Comparison of ENCODE assay signal across 21 cellular contexts in the genomic region with DNA sequence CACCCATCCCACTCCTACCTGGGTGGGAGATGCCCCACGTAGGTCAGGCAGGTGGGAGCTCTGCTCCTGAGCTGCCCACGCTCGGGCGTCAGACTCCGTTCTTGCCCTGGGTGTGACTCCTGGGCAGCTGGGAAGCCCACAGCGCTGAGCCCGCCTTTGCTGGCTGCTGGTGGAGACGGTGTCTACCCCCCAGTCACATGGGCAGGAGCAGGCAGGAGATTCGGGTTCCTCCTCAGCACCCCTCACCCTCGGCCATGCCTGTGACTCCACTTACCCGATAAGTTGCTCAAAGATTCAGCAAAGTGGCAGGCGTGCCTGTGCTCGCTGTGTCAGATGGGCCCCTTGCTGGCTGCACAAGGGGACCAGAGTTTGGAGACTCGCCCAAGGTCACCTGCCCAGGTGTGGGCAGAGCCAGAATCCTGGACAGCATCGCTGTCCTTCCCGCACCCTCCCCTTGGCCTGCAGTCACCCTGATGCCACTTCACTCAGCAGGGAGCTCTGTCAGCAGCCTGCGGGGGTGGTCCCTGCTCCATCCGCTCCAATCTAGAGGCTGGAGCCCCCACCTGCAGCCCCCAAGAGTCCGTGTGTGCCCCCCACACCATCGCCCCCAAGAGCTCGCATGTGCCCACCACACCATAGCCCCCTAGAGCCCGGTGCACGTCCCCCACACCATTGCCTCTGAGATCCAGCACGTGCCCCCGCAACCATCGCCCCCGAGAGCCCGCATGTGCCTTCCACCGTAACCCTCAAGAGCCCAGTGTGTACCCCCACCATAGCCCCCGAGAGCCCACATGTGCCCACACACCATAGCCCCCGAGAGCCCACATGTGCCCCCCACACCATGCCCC. TPM values are rescaled to one million over a fixed set of nuclear protein-coding genes. Genes with fewer than 3 reads are reported as not detected.
DNase-seq lines count a peak whose midpoint lies in the region; ATAC-seq and TF ChIP-seq lines count a peak whose summit lies in the region.
"Had no signal": no experiment of that assay in that cellular context is flagged by ENCODE, and none has a peak within 500 bp of the region (broad histone marks: within the 10 kb centered on the region; RNA-seq: fewer than 3 reads in every experiment).

No MANE protein-coding gene starts in this region.

- H3K4me1 ChIP-seq in RWPE2 (ENCODE audit: insufficient read depth, poor library complexity, severe bottlenecking): no peaks in the 10 kb centered on the region

- no peaks in the 10 kb centered on the region for H3K36me3 Mint-ChIP-seq in osteocyte (ENCODE audit: unreplicated experiment)

- peak; percentile 1 for DNase-seq in GM03348 (ENCODE audit: low spot score)
- peak; percentile 51 for DNase-seq in RWPE2 (ENCODE audit: low spot score)
- peak; percentile 6 for DNase-seq in iPS-NIHi7 (ENCODE audit: extremely low spot score)
- DNase-seq in osteocyte (ENCODE audit: extremely low spot score, unreplicated experiment): peak; percentile 73
- DNase-seq in superior temporal gyrus (ENCODE audit: extremely low spot score): no peak
- no peak for DNase-seq in COR-L47 (lab: John Stamatoyannopoulos, UW)
- no peak for DNase-seq in EL
- DNase-seq: C1 segment of cervical spinal cord, DMS 273 treated with DMSO at 0.1 percent for 48 hours, GF-D8, IMR-90, Karpas-422, MG63, NCI-H1092 treated with DMSO at 0.1 percent for 48 hours, NCI-H2227 treated with DMSO at 0.1 percent for 48 hours, NCI-H524, Right ventricle myocardium superior had no signal

- H3K27ac Mint-ChIP-seq in osteocyte (ENCODE audit: unreplicated experiment): no peak overlapping the region

- H3K36me3 ChIP-seq in RWPE2 (ENCODE audit: low read depth): no peaks in the 10 kb centered on the region
- H3K36me3 ChIP-seq: MG63 had no signal

- ATAC-seq in RWPE2 (ENCODE audit: low read depth) (no peak), esophagus mucosa (no peak)
- ATAC-seq: Panc1 had no signal

- H3K4me3 ChIP-seq in RWPE2 (ENCODE audit: severe bottlenecking): no peak overlapping the region
- H3K4me3 ChIP-seq: MG63 had no signal

- H3K27me3 ChIP-seq in RWPE2 (ENCODE audit: insufficient read depth, poor library complexity, severe bottlenecking): no peaks in the 10 kb centered on the region
- H3K27me3 ChIP-seq: MG63 had no signal

- no peaks in the 10 kb centered on the region for H3K27me3 Mint-ChIP-seq in osteocyte (ENCODE audit: unreplicated experiment)

- H3K4me3 Mint-ChIP-seq in osteocyte (ENCODE audit: unreplicated experiment): no peak overlapping the region

- no peaks in the 10 kb centered on the region for H3K9me3 ChIP-seq in RWPE2 (ENCODE audit: severe bottlenecking)
- H3K9me3 ChIP-seq: MG63 had no signal

- no peak overlapping the region for H3K27ac ChIP-seq in RWPE2 (ENCODE audit: poor library complexity, severe bottlenecking)

- H3K4me1 Mint-ChIP-seq in osteocyte (ENCODE audit: unreplicated experiment): no peaks in the 10 kb centered on the region

- no peak for TF ChIP-seq CTCF in RWPE2 (IDR thresholded peaks at IDR 0.05; ENCODE audit: poor library complexity, severe bottlenecking)
- TF ChIP-seq CTCF in osteocyte (IDR thresholded peaks at IDR 0.05): no peak

- no peaks in the 10 kb centered on the region for H3K9me3 Mint-ChIP-seq in osteocyte (ENCODE audit: unreplicated experiment)

RNA-seq across cellular contexts. Expression of gene LCN1, which starts 4.2 kb away (rescaled TPM):
- total RNA-seq in osteocyte: not detected in 2 replicates
- not detected for total RNA-seq in esophagus mucosa
- total RNA-seq: A673, HT1080, IMR-90, Right ventricle myocardium superior had no signal

RNA-seq across cellular contexts. Expression of gene OBP2A, which starts 20.5 kb away (rescaled TPM):
- total RNA-seq in osteocyte: not detected in 2 replicates
- not detected for total RNA-seq in esophagus mucosa
- total RNA-seq: A673, IMR-90, Right ventricle myocardium superior had no signal

RNA-seq across cellular contexts. Expression of gene MRPS2, which starts 25.0 kb away (rescaled TPM):
- total RNA-seq in osteocyte (33.4 and 35.6 TPM in 2 replicates), esophagus mucosa (25.5 TPM)

RNA-seq across cellular contexts. Expression of gene PAEP, which starts 36.1 kb away (rescaled TPM):
- total RNA-seq in osteocyte (not detected in 2 replicates), esophagus mucosa (not detected)
- total RNA-seq: A673, IMR-90, Right ventricle myocardium superior had no signal

RNA-seq across cellular contexts. Expression of gene PPP1R26, which starts 45.9 kb away (rescaled TPM):
- total RNA-seq in osteocyte: 19.5 and 21.1 TPM in 2 replicates
- 5.2 TPM for total RNA-seq in esophagus mucosa

Comparison
In these comparisons a context has a peak if more than half of its experiments do, and no peak if none do; other contexts are left out.
1. DNase-seq: peak in GM03348 (single experiment), RWPE2 (single experiment), iPS-NIHi7 (single experiment) and osteocyte (single experiment); none in superior temporal gyrus (single experiment), COR-L47 (single experiment) and EL (single experiment).